In the genomic region with DNA sequence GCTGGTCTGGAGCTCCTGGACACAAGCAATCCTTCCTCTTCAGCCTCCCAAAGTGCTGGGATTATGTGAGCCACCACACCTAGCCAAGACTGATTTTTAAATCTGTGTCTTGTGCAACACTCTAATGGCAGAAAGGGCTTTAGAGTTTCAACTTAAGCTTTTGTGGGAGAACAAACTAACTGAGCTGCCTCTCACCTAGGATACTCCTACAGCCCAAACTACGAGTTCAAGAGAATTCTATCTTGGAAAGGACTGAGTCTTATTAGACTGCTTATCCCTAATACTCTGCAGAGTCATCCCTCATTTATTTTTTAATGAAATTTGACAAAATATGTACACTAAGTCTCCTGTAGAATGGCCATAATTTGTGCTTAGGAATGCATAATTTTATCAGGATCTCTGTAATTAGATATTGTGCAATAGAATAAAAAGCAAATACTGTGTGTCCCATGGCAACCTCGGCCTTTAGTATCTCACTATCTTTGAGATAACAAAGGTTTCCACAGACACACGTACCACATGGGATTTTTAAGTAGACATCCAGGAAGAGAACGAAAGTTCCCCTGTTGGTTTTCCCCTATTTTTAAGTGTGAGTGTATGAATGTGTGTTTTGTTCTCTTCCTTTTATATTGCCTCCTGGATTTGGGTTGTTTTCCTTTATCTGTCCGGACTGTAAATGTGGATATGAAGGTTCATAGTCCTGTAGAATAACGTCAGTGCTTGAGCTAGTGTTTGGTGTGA, we compare ENCODE assay signal across 18 cellular contexts.
DNase-seq lines count a peak whose midpoint lies in the region; ATAC-seq, FAIRE-seq and TF ChIP-seq lines count a peak whose summit lies in the region.
"Had no signal": no experiment of that assay in that cellular context is flagged by ENCODE, and none has a peak within 500 bp of the region (broad histone marks: within the 10 kb centered on the region; RNA-seq: fewer than 3 reads in every experiment).

No MANE protein-coding gene starts in this region.

- BruUV-seq in K562 (replicated peaks; lab: Mats Ljungman, UMichigan) (no TSS peak), HepG2 (replicated peaks; lab: Mats Ljungman, UMichigan) (no TSS peak)

- no peaks in the 10 kb centered on the region for H3K36me3 ChIP-seq in K562 (ENCODE audit: control insufficient read depth, insufficient read depth, low read length)
- H3K36me3 ChIP-seq in HepG2 (replicated peaks in 1 of 2; ENCODE audit: control insufficient read depth in 1 of 2, insufficient read depth in 2 of 2, low read length in 2 of 2): no peaks in the 10 kb centered on the region
- no peaks in the 10 kb centered on the region for H3K36me3 ChIP-seq in aorta (ENCODE audit: control insufficient read depth in 1 of 2, insufficient read depth in 2 of 2, low read length in 1 of 2)
- H3K36me3 ChIP-seq: BE2C had no signal

- H3K9me3 ChIP-seq in K562 (replicated peaks; ENCODE audit: control insufficient read depth, insufficient read depth, low read depth, low read length) (no peaks in the 10 kb centered on the region), HepG2 (ENCODE audit: low read length) (no peaks in the 10 kb centered on the region), aorta (ENCODE audit: control insufficient read depth, low read length) (no peaks in the 10 kb centered on the region)
- H3K9me3 ChIP-seq: BE2C had no signal

- 24% methylated on average over 6 of the region's 6 CpGs for WGBS in K562 (ENCODE audit: insufficient coverage, low coverage, missing lambda C conversion rate)
- 18% methylated on average over 6 of the region's 6 CpGs for WGBS in HepG2 (ENCODE audit: low lambda C conversion rate)
- WGBS in aorta, 2 donors: 86 to 88% methylated on average over 6 of the region's 6 CpGs

- in situ Hi-C loops in K562 (cut with MboI) (no loop called here), HepG2 (cut with HindIII; ENCODE audit: extremely low pct_ligation_motif_present, low pct_unique_long_range_greater_than_20kb) (no loop called here)

- no peak for TF ChIP-seq CTCF in K562 (IDR thresholded peaks at IDR 0.05 in 2 of 3, conservative IDR thresholded peaks at IDR 0.05 in 1 of 3; ENCODE audit: insufficient read depth in 2 of 3, low read depth in 1 of 3, low read length in 3 of 3)
- TF ChIP-seq CTCF in HepG2 (CRISPR knock-in tag; IDR thresholded peaks at IDR 0.05): no peak

- H3K9ac ChIP-seq in K562 (ENCODE audit: insufficient read depth in 1 of 2, low read depth in 2 of 2, low read length in 2 of 2) (no peak overlapping the region), HepG2 (ENCODE audit: insufficient read depth, low read depth, low read length) (peak overlapping the region; percentile 60)

- H3K27ac ChIP-seq in K562 (ENCODE audit: extremely low read depth, low read depth, low read length) (no peak overlapping the region), HepG2 (ENCODE audit: extremely low read length, insufficient read depth, low read length) (peak overlapping the region; percentile 86), aorta (ENCODE audit: low read depth in 1 of 2, low read length in 2 of 2) (no peak overlapping the region)

- POLR2A ChIA-PET in K562 (lab: Yijun Ruan, JAX): interaction anchor here (0.6 kb wide), 1 partner anchor 492 kb away, joined by 3 read pairs; no protein-coding TSS in a partner anchor
- POLR2A ChIA-PET in HepG2 (lab: Yijun Ruan, JAX): interaction anchor here (1.6 to 1.9 kb wide), 2 partner anchors 11 to 22 kb away, joined by 5 to 8 read pairs; no protein-coding TSS in a partner anchor
- POLR2A ChIA-PET in HEK293T (lab: Yijun Ruan, JAX): no interaction called here

- DNase-seq in K562 (ENCODE audit: extremely low read depth in 1 of 4, low spot score in 3 of 4) (no peak), HepG2 (ENCODE audit: low spot score) (peak; percentile 82), sciatic nerve (ENCODE audit: low spot score) (no peak), AML-193 (lab: John Stamatoyannopoulos, UW) (no peak), aorta (no peak), HEK293T (ENCODE audit: extremely low spot score) (no peak), DMS153 (lab: John Stamatoyannopoulos, UW) (no peak)
- DNase-seq: BE2C; CD4-positive, alpha-beta memory T cell; DMS 273 treated with DMSO at 0.1 percent for 48 hours; EL; NCI-H1048; NCI-H1694; NCI-H69; NK-92 treated with Interleukin-12 subunit alpha and Interleukin-12 subunit beta, amount 100 ng/mL, for 24 hours; OCI-M1 had no signal

- ATAC-seq in K562 (no peak), HepG2 (peak; percentile 61), sciatic nerve (peak; percentile 55), aorta (ENCODE audit: low FRiP score) (no peak)

- no peaks in the 10 kb centered on the region for H3K27me3 ChIP-seq in K562 (ENCODE audit: control insufficient read depth in 2 of 2, insufficient read depth in 2 of 2, low read length in 2 of 2)
- no peaks in the 10 kb centered on the region for H3K27me3 ChIP-seq in HepG2 (ENCODE audit: control insufficient read depth in 1 of 2, insufficient read depth in 2 of 2, low read length in 2 of 2)
- H3K27me3 ChIP-seq in aorta (ENCODE audit: control insufficient read depth in 1 of 2, insufficient read depth in 2 of 2, low read length in 1 of 2): no peaks in the 10 kb centered on the region
- H3K27me3 ChIP-seq: BE2C had no signal

- no peaks in the 10 kb centered on the region for H3K9me1 ChIP-seq in K562 (ENCODE audit: control insufficient read depth, insufficient read depth, low read length)

- H3K4me2 ChIP-seq in K562 (ENCODE audit: insufficient read depth, low read length) (no peak overlapping the region), HepG2 (ENCODE audit: low read depth, low read length) (peak overlapping the region; percentile 64)

- H3K4me3 ChIP-seq in K562: no peak overlapping the region
- H3K4me3 ChIP-seq in HepG2 (replicated peaks in 1 of 3; ENCODE audit: insufficient read depth in 1 of 3, low read depth in 2 of 3, low read length in 3 of 3): no peak overlapping the region
- H3K4me3 ChIP-seq in aorta (ENCODE audit: low read length in 2 of 2): no peak overlapping the region

- no peak for TF ChIP-seq RAD21 in Ishikawa (IDR thresholded peaks at IDR 0.05; ENCODE audit: low read depth)
- no peak for TF ChIP-seq RAD21 in K562 (CRISPR knock-in tag; conservative IDR thresholded peaks at IDR 0.05 in 1 of 2, IDR thresholded peaks at IDR 0.05 in 1 of 2)
- TF ChIP-seq RAD21 in HepG2 (CRISPR knock-in tag; IDR thresholded peaks at IDR 0.05): no peak

- H3K79me2 ChIP-seq in K562 (ENCODE audit: control insufficient read depth, insufficient read depth, low read length): no peaks in the 10 kb centered on the region
- no peaks in the 10 kb centered on the region for H3K79me2 ChIP-seq in HepG2 (ENCODE audit: insufficient read depth, low read length)

- no peak for TF ChIP-seq EP300 in Ishikawa (IDR thresholded peaks at IDR 0.05; ENCODE audit: borderline replicate concordance)
- TF ChIP-seq EP300 in K562 (IDR thresholded peaks at IDR 0.05; ENCODE audit: low read length): no peak
- TF ChIP-seq EP300 in HepG2 (IDR thresholded peaks at IDR 0.05; ENCODE audit: low read depth in 2 of 2, low read length in 2 of 2): peak in 1 of 2 experiments; percentile 47; a peak in 2 of 4 replicates
- TF ChIP-seq EP300 in HepG2 (CRISPR knock-in tag; IDR thresholded peaks at IDR 0.05; ENCODE audit: borderline replicate concordance): no peak

- no peak overlapping the region for H2AFZ ChIP-seq in K562 (ENCODE audit: low read depth, low read length)
- peak overlapping the region; percentile 32 for H2AFZ ChIP-seq in HepG2 (ENCODE audit: low read length)

- CTCF ChIA-PET in K562 (lab: Yijun Ruan, JAX; ENCODE audit: low intra/inter-chr PET ratio): no interaction called here
- CTCF ChIA-PET in HepG2 (lab: Yijun Ruan, JAX; ENCODE audit: low intra/inter-chr PET ratio, low total read pairs): no interaction called here
- CTCF ChIA-PET in HEK293T (lab: Yijun Ruan, JAX): no interaction called here

- H3K4me1 ChIP-seq in K562 (replicated peaks in 1 of 2; ENCODE audit: control insufficient read depth in 2 of 2, insufficient read depth in 2 of 2, low read length in 2 of 2) (no peaks in the 10 kb centered on the region; a peak in 2 of 5 replicates), HepG2 (ENCODE audit: insufficient read depth, low read length) (peaks cover 71% of the 10 kb centered on the region), aorta (ENCODE audit: control insufficient read depth in 1 of 2, insufficient read depth in 2 of 2, low read length in 2 of 2) (peaks cover 3 to 6% of the 10 kb centered on the region in 2 donors)

- no peaks in the 10 kb centered on the region for H4K20me1 ChIP-seq in K562 (replicated peaks; ENCODE audit: control insufficient read depth, insufficient read depth, low read length)
- no peaks in the 10 kb centered on the region for H4K20me1 ChIP-seq in HepG2 (ENCODE audit: insufficient read depth, low read length)

- TF ChIP-seq POLR2A in K562 (conservative IDR thresholded peaks at IDR 0.05) (no peak), HepG2 (IDR thresholded peaks at IDR 0.05; ENCODE audit: insufficient read depth in 1 of 2, low read depth in 2 of 2, low read length in 2 of 2) (no peak)

- intact Hi-C loops in K562 (cut with micrococcal nuclease) (no loop called here), HepG2 (cut with micrococcal nuclease; ENCODE audit: unreplicated experiment) (loop anchor here (2.0 kb wide), 1 partner anchor 62 kb away; no protein-coding TSS in a partner anchor), sciatic nerve (cut with DNase I) (no loop called here), aorta (cut with DNase I) (no loop called here)

- FAIRE-seq in K562 (lab: Jason Lieb, UNC) (no peak), HepG2 (lab: Jason Lieb, UNC) (peak; percentile 42)
- FAIRE-seq: H54 had no signal

TF ChIP-seq in Ishikawa, 13 proteins besides CTCF, POLR2A, EP300 and RAD21:
- TF ChIP-seq FOXM1 (IDR thresholded peaks at IDR 0.05; ENCODE audit: borderline replicate concordance, low read depth) (no peak), CEBPB (IDR thresholded peaks at IDR 0.05) (peak; percentile 12; the same call in 1 of the 2 replicates)

TF ChIP-seq in HepG2, 621 proteins besides CTCF, POLR2A, EP300 and RAD21 (continues in another document):
- no peak for TF ChIP-seq SRSF4 (IDR thresholded peaks at IDR 0.05; ENCODE audit: low read depth, low read length, poor library complexity, severe bottlenecking)
- 0 out of 2 replicates have a peak, but pooled peaks have one; percentile 42 for TF ChIP-seq ZNF121 (CRISPR knock-in tag; IDR thresholded peaks at IDR 0.05)

TF ChIP-seq in HEK293T, 16 proteins besides CTCF, POLR2A, EP300 and RAD21 (continues in another document):
- TF ChIP-seq ELF4 (IDR thresholded peaks at IDR 0.05) (no peak), LEF1 (IDR thresholded peaks at IDR 0.05; ENCODE audit: borderline replicate concordance) (no peak), SUZ12 (IDR thresholded peaks at IDR 0.05) (no peak), ZNF384 (IDR thresholded peaks at IDR 0.05) (no peak), FOXK2 (IDR thresholded peaks at IDR 0.05) (no peak), NFRKB (IDR thresholded peaks at IDR 0.05) (no peak), TARDBP (IDR thresholded peaks at IDR 0.05) (no peak), FOXM1 (IDR thresholded peaks at IDR 0.05; ENCODE audit: borderline replicate concordance) (no peak), HDGF (IDR thresholded peaks at IDR 0.05; ENCODE audit: borderline replicate concordance) (no peak), L3MBTL2 (conservative IDR thresholded peaks at IDR 0.05) (no peak), CTBP1 (IDR thresholded peaks at IDR 0.05; ENCODE audit: borderline replicate concordance) (no peak), BHLHE40 (IDR thresholded peaks at IDR 0.05; ENCODE audit: borderline replicate concordance) (no peak), SP1 (IDR thresholded peaks at IDR 0.05) (no peak)

Comparison
In these comparisons a context has a peak if more than half of its experiments do, and no peak if none do; other contexts are left out.
1. ATAC-seq: peak in HepG2 (single experiment) and sciatic nerve (single experiment); none in K562 (single experiment) and aorta (single experiment).